In the genomic region with DNA sequence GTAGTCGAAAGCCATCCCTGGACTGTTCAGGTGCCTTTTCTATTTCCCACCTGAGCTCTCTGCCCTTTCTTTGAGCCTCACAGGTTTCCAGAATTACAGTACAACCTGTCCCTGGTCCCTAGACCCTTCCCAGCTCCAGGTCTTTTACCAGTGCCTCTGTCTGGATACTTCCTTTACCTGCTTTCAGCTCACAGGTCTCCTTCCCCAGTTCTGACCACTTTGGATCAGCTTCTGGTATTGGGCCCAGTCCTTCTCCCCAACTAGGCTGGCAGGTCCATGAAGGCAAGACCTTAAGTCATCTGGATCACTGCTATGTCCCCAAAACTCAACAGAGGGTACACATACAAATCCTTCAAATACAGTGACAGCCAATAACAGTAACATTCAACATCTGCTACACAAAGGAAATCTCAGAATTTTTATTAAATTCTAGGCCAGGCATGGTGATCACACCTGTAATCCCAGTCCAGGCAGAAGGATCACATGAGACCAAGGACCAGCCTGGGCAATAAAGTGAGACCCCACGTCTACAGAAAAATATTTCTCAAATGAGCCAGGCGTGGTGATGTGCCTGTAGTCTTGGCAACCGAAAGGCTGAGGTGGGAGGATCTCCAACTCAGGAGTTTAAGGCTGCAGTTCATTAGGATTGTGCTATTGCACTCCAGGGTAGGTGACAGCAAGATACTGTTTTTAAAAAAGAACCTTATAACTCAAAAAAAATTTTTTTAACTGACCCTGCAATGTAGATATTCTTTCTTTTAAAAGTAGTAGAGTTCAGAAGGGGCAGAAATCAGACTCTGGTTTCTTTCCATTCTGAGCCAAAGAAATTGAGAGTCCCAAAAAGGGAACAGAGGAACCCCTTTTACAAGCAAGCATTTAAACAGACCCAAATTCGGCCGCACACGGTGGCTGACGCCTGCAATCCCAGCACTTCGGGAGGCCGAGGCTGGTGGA, we compare ENCODE assay signal across 8 cellular contexts. TPM values are rescaled to one million over a fixed set of nuclear protein-coding genes. Genes with fewer than 3 reads are reported as not detected.
DNase-seq lines count a peak whose midpoint lies in the region; ATAC-seq and TF ChIP-seq lines count a peak whose summit lies in the region.

No MANE protein-coding gene starts in this region.

- CTCF ChIA-PET in CD4-positive, alpha-beta memory T cell (lab: Charles Lee; ENCODE audit: partially characterized antibody), result interaction anchor here (1.1 to 2.7 kb wide), 10 partner anchors 11 to 238 kb away, joined by 3 to 16 read pairs (median 8); a partner anchor contains a TSS

- H3K9me3 Mint-ChIP-seq in CD4-positive, alpha-beta memory T cell, result peaks cover 0 to 5% (median 0%) of the 10 kb centered on the region in 8 donors
- H3K9me3 Mint-ChIP-seq in neural progenitor cell, result no peaks in the 10 kb centered on the region

- H3K9ac ChIP-seq in OCI-LY1 (ENCODE audit: low read length) (peak overlapping the region; percentile 98), endocrine pancreas (ENCODE audit: control insufficient read depth, insufficient read depth, low read length) (peak overlapping the region; percentile 72), neural progenitor cell (peak overlapping the region; percentile 99)

- no peaks in the 10 kb centered on the region for H3K9me3 ChIP-seq in CD4-positive, alpha-beta memory T cell (ENCODE audit: control insufficient read depth in 1 of 2, low read length in 2 of 2)
- H3K9me3 ChIP-seq in OCI-LY1 (ENCODE audit: low read length) (no peaks in the 10 kb centered on the region), endocrine pancreas (ENCODE audit: control insufficient read depth, low read length) (no peaks in the 10 kb centered on the region), neural progenitor cell (ENCODE audit: low read depth) (no peaks in the 10 kb centered on the region)

- H3K36me3 ChIP-seq in CD4-positive, alpha-beta memory T cell (ENCODE audit: insufficient read depth, low read length), result peaks cover 24% of the 10 kb centered on the region
- peaks cover 44% of the 10 kb centered on the region for H3K36me3 ChIP-seq in OCI-LY1 (ENCODE audit: insufficient read depth, low read length)
- peaks cover 11% of the 10 kb centered on the region for H3K36me3 ChIP-seq in endocrine pancreas (ENCODE audit: control insufficient read depth, insufficient read depth, low read length)
- peaks cover 16% of the 10 kb centered on the region for H3K36me3 ChIP-seq in neural progenitor cell

- no peak for ATAC-seq in GM19467 (IDR thresholded peaks at IDR 0.05; ENCODE audit: unreplicated experiment)

- H3F3A ChIP-seq in OCI-LY1 (ENCODE audit: insufficient read depth, low read length), result peaks cover 5% of the 10 kb centered on the region; the same call in 1 of the 2 replicates
- peaks cover 66% of the 10 kb centered on the region for H3F3A ChIP-seq in neural progenitor cell (ENCODE audit: low read depth)

- H3K4me1 Mint-ChIP-seq in CD4-positive, alpha-beta memory T cell, result peaks cover 30 to 59% (median 44%) of the 10 kb centered on the region in 4 donors
- peaks cover 24% of the 10 kb centered on the region for H3K4me1 Mint-ChIP-seq in neural progenitor cell

- DNase-seq in CD4-positive, alpha-beta memory T cell, result peak in 1 of 5 donors; percentile 27
- DNase-seq in neural progenitor cell (ENCODE audit: low spot score) (no peak), H4 (ENCODE audit: low spot score) (no peak), HK-2 (ENCODE audit: unreplicated experiment) (no peak), foreskin melanocyte (no peak)

- H3K27ac Mint-ChIP-seq in CD4-positive, alpha-beta memory T cell, result peak overlapping the region; percentile 98 to 100 (median 99)
- H3K27ac Mint-ChIP-seq in neural progenitor cell, result no peak overlapping the region

- H3K27ac ChIP-seq in CD4-positive, alpha-beta memory T cell (ENCODE audit: low read depth, low read length), result peak overlapping the region; percentile 90
- H3K27ac ChIP-seq in OCI-LY1 (ENCODE audit: low read depth, low read length, poor library complexity, severe bottlenecking) (no peak overlapping the region), neural progenitor cell (no peak overlapping the region)

- peaks cover 29 to 49% of the 10 kb centered on the region in 2 donors for H3K36me3 Mint-ChIP-seq in CD4-positive, alpha-beta memory T cell
- H3K36me3 Mint-ChIP-seq in neural progenitor cell, result peaks cover 17% of the 10 kb centered on the region

- H2AFZ ChIP-seq in OCI-LY1 (ENCODE audit: low read length), result no peak overlapping the region
- no peak overlapping the region for H2AFZ ChIP-seq in neural progenitor cell (replicated peaks)

- peaks cover 43% of the 10 kb centered on the region for H3K4me1 ChIP-seq in CD4-positive, alpha-beta memory T cell (ENCODE audit: insufficient read depth, low read length)
- H3K4me1 ChIP-seq in OCI-LY1 (ENCODE audit: insufficient read depth, low read length, severe bottlenecking), result peaks cover 26% of the 10 kb centered on the region
- peaks cover 6% of the 10 kb centered on the region for H3K4me1 ChIP-seq in endocrine pancreas (ENCODE audit: control insufficient read depth, insufficient read depth, low read length)
- peaks cover 17% of the 10 kb centered on the region for H3K4me1 ChIP-seq in neural progenitor cell

- H4K20me1 ChIP-seq in OCI-LY1 (ENCODE audit: insufficient read depth, low read length) (0 out of 2 replicates have a peak, but pooled peaks cover 2% of the 10 kb centered on the region), neural progenitor cell (ENCODE audit: low read depth) (peaks cover 26% of the 10 kb centered on the region)

- peaks cover 9% of the 10 kb centered on the region; the same call in 1 of the 2 replicates for H3K79me2 ChIP-seq in OCI-LY1 (ENCODE audit: insufficient read depth, low read length)
- H3K79me2 ChIP-seq in neural progenitor cell (ENCODE audit: low read depth), result peaks cover 31% of the 10 kb centered on the region

- peaks cover 0 to 1% of the 10 kb centered on the region in 2 donors for H3K27me3 Mint-ChIP-seq in CD4-positive, alpha-beta memory T cell
- H3K27me3 Mint-ChIP-seq in neural progenitor cell (ENCODE audit: insufficient read depth, low read depth), result peaks cover 2% of the 10 kb centered on the region

- peak overlapping the region; percentile 80 for H3K4me2 ChIP-seq in OCI-LY1 (ENCODE audit: low read length)
- H3K4me2 ChIP-seq in neural progenitor cell, result peak overlapping the region; percentile 98

- no peaks in the 10 kb centered on the region for H3K9me2 ChIP-seq in OCI-LY1 (ENCODE audit: low read depth, low read length)

- H3K4me3 ChIP-seq in CD4-positive, alpha-beta memory T cell (ENCODE audit: low read length in 2 of 2), result peak overlapping the region; percentile 71 to 90
- H3K4me3 ChIP-seq in OCI-LY1 (ENCODE audit: low read depth, low read length, poor library complexity, severe bottlenecking), result peak overlapping the region; percentile 97
- peak overlapping the region; percentile 62 for H3K4me3 ChIP-seq in endocrine pancreas (ENCODE audit: control insufficient read depth, insufficient read depth, low read length)
- peak overlapping the region; percentile 100 for H3K4me3 ChIP-seq in neural progenitor cell

- POLR2A ChIA-PET in CD4-positive, alpha-beta memory T cell (lab: Charles Lee; ENCODE audit: partially characterized antibody), result interaction anchor here (0.6 to 6.4 kb wide), 31 partner anchors 10 to 1829 kb away, joined by 3 to 153 read pairs (median 5); a partner anchor contains a TSS

- intact Hi-C loops in CD4-positive, alpha-beta memory T cell (cut with micrococcal nuclease), result no loop called here

- no peak for TF ChIP-seq CTCF in OCI-LY1 (IDR thresholded peaks at IDR 0.05; ENCODE audit: low read length)
- TF ChIP-seq CTCF in neural progenitor cell (IDR thresholded peaks at IDR 0.05), result no peak

- no peaks in the 10 kb centered on the region for H3K27me3 ChIP-seq in CD4-positive, alpha-beta memory T cell (ENCODE audit: insufficient read depth, low read length)
- H3K27me3 ChIP-seq in OCI-LY1 (ENCODE audit: insufficient read depth, low read length) (no peaks in the 10 kb centered on the region), endocrine pancreas (ENCODE audit: control insufficient read depth, insufficient read depth, low read length) (no peaks in the 10 kb centered on the region), neural progenitor cell (no peaks in the 10 kb centered on the region)

- H3K4me3 Mint-ChIP-seq in CD4-positive, alpha-beta memory T cell, result peak overlapping the region; percentile 97 to 100 (median 100)
- peak overlapping the region; percentile 100 for H3K4me3 Mint-ChIP-seq in neural progenitor cell

RNA-seq across cellular contexts. Expression of a gene that starts 1.3 kb away (rescaled TPM):
- total RNA-seq in CD4-positive, alpha-beta memory T cell, result 1,000 to 10,000 TPM; 4,061 to 4,227 TPM
- 1,000 to 10,000 TPM; 1,590 to 2,052 TPM for polyA plus RNA-seq in CD4-positive, alpha-beta memory T cell
- total RNA-seq in neural progenitor cell (ENCODE audit: low replicate concordance), result 94.8 and 268 TPM in 2 replicates
- total RNA-seq in H4 (2014; rRNA removed; shearing (Covaris generic)), result 8.0 and 83.0 TPM in 2 replicates

RNA-seq across cellular contexts. Expression of a gene that starts 11.0 kb away (rescaled TPM):
- total RNA-seq in CD4-positive, alpha-beta memory T cell, result 100 to 1,000 TPM; 234 to 236 TPM
- polyA plus RNA-seq in CD4-positive, alpha-beta memory T cell, result 100 to 1,000 TPM in 1 of 2 donors, 10 to 100 TPM in 1; 47.4 to 111 TPM
- 48.5 and 84.3 TPM in 2 replicates for total RNA-seq in neural progenitor cell (ENCODE audit: low replicate concordance)
- total RNA-seq in H4 (2014; rRNA removed; shearing (Covaris generic)), result 70.1 and 75.0 TPM in 2 replicates

RNA-seq across cellular contexts. Expression of a gene that starts 21.9 kb away (rescaled TPM):
- 10 to 100 TPM; 12.1 to 17.0 TPM for total RNA-seq in CD4-positive, alpha-beta memory T cell
- 1 to 10 TPM; 1.4 to 5.1 TPM for polyA plus RNA-seq in CD4-positive, alpha-beta memory T cell
- total RNA-seq in neural progenitor cell (ENCODE audit: low replicate concordance), result 10.7 and 46.9 TPM in 2 replicates
- total RNA-seq in H4 (2014; rRNA removed; shearing (Covaris generic)), result 5.3 and 7.1 TPM in 2 replicates

RNA-seq across cellular contexts. Expression of a gene that starts 27.8 kb away (rescaled TPM):
- 100 to 1,000 TPM; 151 to 152 TPM for total RNA-seq in CD4-positive, alpha-beta memory T cell
- polyA plus RNA-seq in CD4-positive, alpha-beta memory T cell, result 100 to 1,000 TPM; 164 to 191 TPM
- total RNA-seq in neural progenitor cell (ENCODE audit: low replicate concordance), result 1.2 TPM in 1 of 2 replicates, not detected in the other
- 4.0 and 5.7 TPM in 2 replicates for total RNA-seq in H4 (2014; rRNA removed; shearing (Covaris generic))

RNA-seq across cellular contexts. Expression of a gene that starts 43.2 kb away (rescaled TPM):
- total RNA-seq in CD4-positive, alpha-beta memory T cell, result 10 to 100 TPM; 43.1 to 51.3 TPM
- polyA plus RNA-seq in CD4-positive, alpha-beta memory T cell, result 10 to 100 TPM; 50.6 to 59.8 TPM
- 27.0 and 28.2 TPM in 2 replicates for total RNA-seq in neural progenitor cell (ENCODE audit: low replicate concordance)
- 26.7 and 58.5 TPM in 2 replicates for total RNA-seq in H4 (2014; rRNA removed; shearing (Covaris generic))

Comparison
In these comparisons a context has a peak if more than half of its experiments do, and no peak if none do; other contexts are left out.
1. RNA of a gene that starts 1.3 kb away (total RNA-seq): 4,061 to 4,227 TPM in CD4-positive, alpha-beta memory T cell; 94.8 to 268 TPM in neural progenitor cell and 8.0 to 83.0 TPM in H4; every median in the first group is over 10 times any median in the second.
2. Peak in every context shown above with its lines, with median percentiles within 50 percentile points of each other: H3K4me3 ChIP-seq and H3K9ac ChIP-seq.